Comparison of ENCODE assay signal across 1 cellular context in the genomic region with DNA sequence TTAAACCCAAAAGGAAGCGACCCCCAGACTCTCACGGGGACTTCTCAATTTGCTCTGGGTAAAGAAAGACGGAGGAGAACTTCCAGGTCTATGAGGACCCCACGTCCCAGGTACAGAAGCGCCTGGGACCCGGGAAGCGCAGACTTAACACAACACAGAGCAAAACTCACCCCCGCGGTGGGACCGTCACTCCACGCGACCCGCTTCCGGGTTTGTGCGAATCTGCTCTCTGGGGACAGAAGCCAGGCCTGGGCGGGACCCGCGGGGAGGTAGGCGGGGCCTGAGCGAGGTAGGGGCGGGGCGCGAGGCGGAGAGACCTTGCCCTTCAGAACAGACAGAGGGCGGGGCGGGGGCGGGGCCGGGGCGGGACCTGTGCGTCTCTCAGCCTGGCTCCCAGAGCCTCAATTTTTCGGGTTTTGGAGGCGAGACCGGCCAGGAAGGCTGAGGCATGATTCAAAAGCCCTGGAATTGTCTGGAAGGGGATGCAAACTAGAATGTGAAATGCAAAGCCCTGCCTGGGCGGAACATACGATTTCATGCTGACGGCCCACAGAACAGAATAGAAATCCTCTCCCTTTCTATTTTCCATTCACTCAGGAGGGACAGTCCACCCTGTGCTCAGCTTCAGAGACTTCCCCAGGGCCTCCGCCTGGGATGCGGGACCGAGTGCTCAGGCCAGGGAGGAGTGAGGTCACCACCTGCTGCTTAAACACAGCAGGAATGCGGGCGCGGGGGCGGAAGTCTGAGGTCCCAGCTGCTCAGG.
TF ChIP-seq lines count a peak whose summit lies in the region.

No MANE protein-coding gene starts in this region.

TF ChIP-seq in liver, 16 proteins besides CTCF, POLR2A, EP300 and RAD21 (continued from another document):
- TF ChIP-seq SP1 (IDR thresholded peaks at IDR 0.05) (peak; percentile 34), YY1 (IDR thresholded peaks at IDR 0.05) (no peak), TAF1 (conservative IDR thresholded peaks at IDR 0.05) (peak; percentile 50)
